ENCODE assay signal across 16 cellular contexts in the genomic region with DNA sequence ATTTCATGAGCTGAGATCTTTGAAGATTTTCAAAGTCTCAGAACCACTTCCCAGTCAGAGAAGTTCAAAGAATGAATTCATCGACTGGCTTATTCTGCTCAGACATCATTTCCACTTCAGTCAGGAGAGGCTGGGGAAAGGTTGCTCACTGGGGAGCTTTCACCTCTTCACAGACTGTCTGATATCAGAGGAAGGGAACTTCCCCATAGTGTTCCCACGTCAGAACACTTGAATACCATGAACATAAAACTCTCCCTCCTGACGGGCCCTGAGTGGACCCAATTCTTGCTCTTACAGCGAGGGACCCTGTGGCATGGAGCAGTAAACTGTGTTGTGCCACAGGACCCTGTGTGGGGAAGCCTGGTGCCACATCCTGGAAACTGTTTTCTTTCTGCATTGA.
DNase-seq lines count a peak whose midpoint lies in the region; ATAC-seq lines count a peak whose summit lies in the region.
"Had no signal": no experiment of that assay in that cellular context is flagged by ENCODE, and none has a peak within 500 bp of the region (broad histone marks: within the 10 kb centered on the region; RNA-seq: fewer than 3 reads in every experiment).

No MANE protein-coding gene starts in this region.

- H3K9me3 ChIP-seq in T-helper 17 cell (ENCODE audit: control insufficient read depth, low read length, poor library complexity, severe bottlenecking) = peaks cover 2% of the 10 kb centered on the region
- H3K9me3 ChIP-seq: BLaER1, psoas muscle, SK-N-SH had no signal

- peak overlapping the region; percentile 57 for H3K4me3 Mint-ChIP-seq in T-helper 17 cell
- H3K4me3 Mint-ChIP-seq in activated CD4-positive, alpha-beta T cell treated with anti-CD3 and anti-CD28 coated beads, Interleukin-2, amount 10 ng/mL, durations not matched to agents 7 days and 5 days = no peak overlapping the region
- no peak overlapping the region for H3K4me3 Mint-ChIP-seq in activated naive CD8-positive, alpha-beta T cell treated with anti-CD3 and anti-CD28 coated beads, Interleukin-2, amount 10 ng/mL, durations not matched to agents 7 days and 5 days
- H3K4me3 Mint-ChIP-seq: nephron had no signal

- H3K9me3 Mint-ChIP-seq in activated CD4-positive, alpha-beta T cell treated with anti-CD3 and anti-CD28 coated beads, Interleukin-2, amount 10 ng/mL, durations not matched to agents 7 days and 5 days = peaks cover 6% of the 10 kb centered on the region
- H3K9me3 Mint-ChIP-seq in activated naive CD8-positive, alpha-beta T cell treated with anti-CD3 and anti-CD28 coated beads, Interleukin-2, amount 10 ng/mL, durations not matched to agents 7 days and 5 days = no peaks in the 10 kb centered on the region
- H3K9me3 Mint-ChIP-seq: nephron had no signal

- POLR2A ChIA-PET in activated CD4-positive, alpha-beta T cell treated with anti-CD3 and anti-CD28 coated beads, Interleukin-2, amount 10 ng/mL, durations not matched to agents 7 days and 5 days (lab: Charles Lee) = no interaction called here
- POLR2A ChIA-PET in activated naive CD8-positive, alpha-beta T cell treated with anti-CD3 and anti-CD28 coated beads, Interleukin-2, amount 10 ng/mL, durations not matched to agents 7 days and 5 days (lab: Charles Lee) = interaction anchor here (1.4 kb wide), 1 partner anchor 31 kb away, joined by 3 read pairs; no protein-coding TSS in a partner anchor

- no peaks in the 10 kb centered on the region for H3K36me3 Mint-ChIP-seq in T-helper 17 cell (ENCODE audit: low read depth)
- H3K36me3 Mint-ChIP-seq in activated CD4-positive, alpha-beta T cell treated with anti-CD3 and anti-CD28 coated beads, Interleukin-2, amount 10 ng/mL, durations not matched to agents 7 days and 5 days (ENCODE audit: low read depth) = no peaks in the 10 kb centered on the region
- peaks cover 5% of the 10 kb centered on the region for H3K36me3 Mint-ChIP-seq in activated naive CD8-positive, alpha-beta T cell treated with anti-CD3 and anti-CD28 coated beads, Interleukin-2, amount 10 ng/mL, durations not matched to agents 7 days and 5 days

- H3K27ac Mint-ChIP-seq in T-helper 17 cell = peak overlapping the region; percentile 90
- H3K27ac Mint-ChIP-seq in activated CD4-positive, alpha-beta T cell treated with anti-CD3 and anti-CD28 coated beads, Interleukin-2, amount 10 ng/mL, durations not matched to agents 7 days and 5 days = peak overlapping the region; percentile 68
- H3K27ac Mint-ChIP-seq in activated naive CD8-positive, alpha-beta T cell treated with anti-CD3 and anti-CD28 coated beads, Interleukin-2, amount 10 ng/mL, durations not matched to agents 7 days and 5 days = peak overlapping the region; percentile 64

- no peaks in the 10 kb centered on the region for H3K27me3 Mint-ChIP-seq in T-helper 17 cell
- H3K27me3 Mint-ChIP-seq in activated CD4-positive, alpha-beta T cell treated with anti-CD3 and anti-CD28 coated beads, Interleukin-2, amount 10 ng/mL, durations not matched to agents 7 days and 5 days = no peaks in the 10 kb centered on the region
- no peaks in the 10 kb centered on the region for H3K27me3 Mint-ChIP-seq in activated naive CD8-positive, alpha-beta T cell treated with anti-CD3 and anti-CD28 coated beads, Interleukin-2, amount 10 ng/mL, durations not matched to agents 7 days and 5 days

- peak; percentile 85 for ATAC-seq in T-helper 17 cell
- ATAC-seq in activated naive CD8-positive, alpha-beta T cell treated with anti-CD3 and anti-CD28 coated beads, Interleukin-2, amount 10 ng/mL, durations not matched to agents 7 days and 5 days (ENCODE audit: low read depth) = peak; percentile 52
- ATAC-seq: psoas muscle had no signal

- CTCF ChIA-PET in activated CD4-positive, alpha-beta T cell treated with anti-CD3 and anti-CD28 coated beads, Interleukin-2, amount 10 ng/mL, durations not matched to agents 7 days and 5 days (lab: Charles Lee) = interaction anchor here (2.4 to 3.3 kb wide), 3 partner anchors 11 to 47 kb away, joined by 7 to 15 read pairs (median 13); no protein-coding TSS in a partner anchor

- DNase-seq in T-helper 17 cell (no peak), NCI-H345 (lab: John Stamatoyannopoulos, UW) (no peak), middle frontal gyrus (ENCODE audit: extremely low spot score, low spot score) (no peak), superior temporal gyrus (ENCODE audit: extremely low spot score) (no peak)
- no peak for DNase-seq in activated CD4-positive, alpha-beta T cell treated with anti-CD3 and anti-CD28 coated beads, Interleukin-2, amount 10 ng/mL, durations not matched to agents 7 days and 5 days
- no peak for DNase-seq in activated naive CD8-positive, alpha-beta T cell treated with anti-CD3 and anti-CD28 coated beads, Interleukin-2, amount 10 ng/mL, durations not matched to agents 7 days and 5 days
- DNase-seq in stimulated activated CD4-positive, alpha-beta T cell treated with anti-CD3 and anti-CD28 coated beads, Interleukin-2, amount 100 ng/mL, for 48 hours = peak; percentile 13 to 24
- DNase-seq: cerebellar nuclear complex, DMS79, NCI-H187 treated with DMSO at 0.1 percent for 48 hours, NCI-H524 treated with DMSO at 0.1 percent for 48 hours, PC-9, psoas muscle, SK-N-SH had no signal

- H3K4me1 Mint-ChIP-seq in T-helper 17 cell = peaks cover 53% of the 10 kb centered on the region
- H3K4me1 Mint-ChIP-seq in activated CD4-positive, alpha-beta T cell treated with anti-CD3 and anti-CD28 coated beads, Interleukin-2, amount 10 ng/mL, durations not matched to agents 7 days and 5 days = peaks cover 56% of the 10 kb centered on the region
- H3K4me1 Mint-ChIP-seq in activated naive CD8-positive, alpha-beta T cell treated with anti-CD3 and anti-CD28 coated beads, Interleukin-2, amount 10 ng/mL, durations not matched to agents 7 days and 5 days = peaks cover 39% of the 10 kb centered on the region

Comparison
In these comparisons a context has a peak if more than half of its experiments do, and no peak if none do; other contexts are left out.
1. DNase-seq: peak in stimulated activated CD4-positive, alpha-beta T cell treated with anti-CD3 and anti-CD28 coated beads, Interleukin-2, amount 100 ng/mL, for 48 hours (2 of 2); none in T-helper 17 cell (0 of 3), activated CD4-positive, alpha-beta T cell treated with anti-CD3 and anti-CD28 coated beads, Interleukin-2, amount 10 ng/mL, durations not matched to agents 7 days and 5 days (single experiment), activated naive CD8-positive, alpha-beta T cell treated with anti-CD3 and anti-CD28 coated beads, Interleukin-2, amount 10 ng/mL, durations not matched to agents 7 days and 5 days (single experiment), NCI-H345 (single experiment), middle frontal gyrus (single experiment) and superior temporal gyrus (single experiment).
2. Peak in every context shown above with its lines, with median percentiles within 50 percentile points of each other: H3K27ac Mint-ChIP-seq.